ENCODE assay signal across 34 cellular contexts in the genomic region with DNA sequence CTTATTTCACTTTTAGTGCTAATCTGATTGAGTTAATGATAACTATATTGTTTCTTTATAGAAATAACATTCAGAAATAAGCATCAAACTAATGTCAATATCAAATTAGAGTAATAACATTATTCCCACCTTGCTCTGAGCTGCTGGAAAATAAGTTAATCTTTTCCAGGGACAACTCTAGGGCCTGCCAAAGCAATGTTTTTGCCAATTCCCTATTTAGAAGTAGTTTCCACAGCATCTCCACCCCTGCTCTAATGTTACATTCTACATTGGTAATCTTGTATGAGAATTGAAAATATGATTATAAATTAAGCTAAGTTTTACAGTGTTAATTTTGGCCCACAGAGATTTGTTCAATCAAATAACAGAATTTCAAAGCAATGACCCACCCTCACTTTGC.
"Had no signal": no experiment of that assay in that cellular context is flagged by ENCODE, and none has a peak within 500 bp of the region (broad histone marks: within the 10 kb centered on the region; RNA-seq: fewer than 3 reads in every experiment).

No MANE protein-coding gene starts in this region.

- DNase-seq: Kasumi-1, KG1, MG63, MM.1S, MV-4-11, NCI-H1048, NCI-H1092, NCI-H1092 treated with DMSO at 0.1 percent for 48 hours, NCI-H1105, NCI-H1105 treated with DMSO at 0.1 percent for 48 hours, NCI-H1417, NCI-H1417 treated with DMSO at 0.1 percent for 48 hours, NCI-H1436, NCI-H1436 treated with DMSO at 0.1 percent for 48 hours, NCI-H146, NCI-H1694, NCI-H1694 treated with DMSO at 0.1 percent for 48 hours, NCI-H187, NCI-H187 treated with DMSO at 0.1 percent for 48 hours, NCI-H1930, NCI-H2029, NCI-H2029 treated with DMSO at 0.1 percent for 48 hours, NCI-H2081, NCI-H2081 treated with DMSO at 0.1 percent for 48 hours, NCI-H2107, NCI-H2171, NCI-H2171 treated with DMSO at 0.1 percent for 48 hours, NCI-H2227 treated with DMSO at 0.1 percent for 48 hours, NCI-H226, NCI-H345, NCI-H446, NCI-H446 treated with DMSO at 0.1 percent for 48 hours, NCI-H510A had no signal

- H3K36me3 ChIP-seq: MG63 had no signal

- H3K27ac ChIP-seq: KMS-11 had no signal

- H3K4me3 ChIP-seq: MG63 had no signal

- H3K9me3 ChIP-seq: MG63 had no signal

- H3K27me3 ChIP-seq: MG63 had no signal
